Comparison of ENCODE assay signal across 21 cellular contexts in the genomic region with DNA sequence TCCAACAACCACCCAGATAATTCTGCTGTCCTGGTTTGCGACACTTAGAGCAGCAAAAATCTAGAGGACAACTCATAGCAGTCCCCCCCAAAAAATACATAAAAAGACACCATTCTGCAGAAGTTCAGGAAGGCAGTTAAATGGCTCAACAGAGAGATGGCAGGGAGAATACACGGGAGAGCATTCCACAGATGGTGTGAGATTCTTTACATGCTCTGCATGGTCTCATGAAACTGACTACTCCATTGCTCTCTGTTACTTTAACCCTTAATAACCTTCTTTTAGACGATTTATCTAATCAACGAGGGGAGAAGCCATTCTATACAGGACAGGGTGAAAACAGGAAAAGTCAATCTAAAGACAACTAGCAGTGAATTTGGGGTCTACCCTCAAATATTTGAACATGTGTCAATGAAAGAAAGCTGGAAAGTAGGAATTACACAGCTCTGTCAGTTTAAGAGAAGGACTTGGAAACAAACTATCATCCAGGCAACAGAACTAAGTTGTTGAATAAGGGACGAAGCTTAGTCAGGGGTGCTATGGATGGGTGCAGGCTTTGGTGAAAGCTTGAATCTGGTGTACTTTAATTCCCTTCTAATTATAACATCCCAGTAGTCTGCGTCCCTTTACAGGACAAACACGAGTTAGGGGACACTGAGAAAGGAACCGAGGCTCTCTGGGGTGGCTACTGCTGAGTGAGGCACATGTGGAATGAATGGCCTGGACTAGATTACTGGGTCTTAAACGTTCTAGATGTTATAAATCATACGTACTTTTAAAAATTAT. TPM values are rescaled to one million over a fixed set of nuclear protein-coding genes. Genes with fewer than 3 reads are reported as not detected.
A peak's percentile ranks its signal among the peaks of the same experiment; 100 is the strongest.
DNase-seq lines count a peak whose midpoint lies in the region; ATAC-seq, FAIRE-seq and TF ChIP-seq lines count a peak whose summit lies in the region.
"Had no signal": no experiment of that assay in that cellular context is flagged by ENCODE, and none has a peak within 500 bp of the region (broad histone marks: within the 10 kb centered on the region; RNA-seq: fewer than 3 reads in every experiment).

No MANE protein-coding gene starts in this region.

- H3K4me3 Mint-ChIP-seq in mesothelial cell of epicardium = peak overlapping the region; percentile 38
- H3K4me3 Mint-ChIP-seq: activated naive CD8-positive, alpha-beta T cell; activated T-cell treated with anti-CD3 and anti-CD28 coated beads, Interleukin-2, amount 50 U/mL, for 72 hours had no signal

- no peak for TF ChIP-seq EP300 in A549 (IDR thresholded peaks at IDR 0.05)

- H3K4me3 ChIP-seq in A549 = no peak overlapping the region
- H3K4me3 ChIP-seq: BLaER1, HAP-1 had no signal

- 0 out of 6 replicates have a peak overlapping the region, but pooled peaks of 1 of the 2 experiments have one; percentile 19 for H3K27ac ChIP-seq in A549
- H3K27ac ChIP-seq in RWPE1 = peak overlapping the region; percentile 64
- H3K27ac ChIP-seq in foreskin keratinocyte = peak overlapping the region; percentile 6
- H3K27ac ChIP-seq: BLaER1 had no signal

- H3K36me3 Mint-ChIP-seq in mesothelial cell of epicardium = peaks cover 10% of the 10 kb centered on the region
- H3K36me3 Mint-ChIP-seq: activated naive CD8-positive, alpha-beta T cell had no signal

- TF ChIP-seq CTCF in A549 (IDR thresholded peaks at IDR 0.05) (no peak), RWPE1 (conservative IDR thresholded peaks at IDR 0.05; ENCODE audit: low read depth) (no peak), foreskin keratinocyte (conservative IDR thresholded peaks at IDR 0.05) (no peak), mesothelial cell of epicardium (IDR thresholded peaks at IDR 0.05; ENCODE audit: unreplicated experiment) (no peak)

- H3K27me3 ChIP-seq in foreskin keratinocyte = no peaks in the 10 kb centered on the region

- no peak for TF ChIP-seq RAD21 in A549 (conservative IDR thresholded peaks at IDR 0.05 in 1 of 2, IDR thresholded peaks at IDR 0.05 in 1 of 2)

- WGBS in A549 (ENCODE audit: missing lambda C conversion rate) = 57% methylated on average over 10 of the region's 10 CpGs

- CTCF ChIA-PET in A549 (lab: Yijun Ruan, JAX) = no interaction called here
- CTCF ChIA-PET in RWPE1 (lab: Yijun Ruan, JAX) = interaction anchor here (0.6 kb wide), 1 partner anchor 553 kb away, joined by 4 read pairs; no protein-coding TSS in a partner anchor

- H3K27ac Mint-ChIP-seq in mesothelial cell of epicardium = peak overlapping the region; percentile 90
- H3K27ac Mint-ChIP-seq: activated naive CD8-positive, alpha-beta T cell; activated T-cell treated with anti-CD3 and anti-CD28 coated beads, Interleukin-2, amount 50 U/mL, for 72 hours had no signal

- peaks cover 39% of the 10 kb centered on the region for H3K4me1 ChIP-seq in A549
- H3K4me1 ChIP-seq in foreskin keratinocyte = peaks cover 49% of the 10 kb centered on the region

- ATAC-seq in A549 = no peak
- ATAC-seq in foreskin keratinocyte = no peak
- no peak for ATAC-seq in HG03108 (IDR thresholded peaks at IDR 0.05; ENCODE audit: unreplicated experiment)
- ATAC-seq in HG03460 (IDR thresholded peaks at IDR 0.05; ENCODE audit: unreplicated experiment) = no peak
- no peak for ATAC-seq in HG03571 (IDR thresholded peaks at IDR 0.05; ENCODE audit: unreplicated experiment)
- ATAC-seq: activated T-cell treated with anti-CD3 and anti-CD28 coated beads, Interleukin-2, amount 50 U/mL, for 72 hours had no signal

- no peak for DNase-seq in A549 (ENCODE audit: low read depth in 1 of 2, low spot score in 1 of 2)
- DNase-seq in RWPE1 (ENCODE audit: low spot score) = no peak
- no peak for DNase-seq in foreskin keratinocyte
- no peak for DNase-seq in mesothelial cell of epicardium (ENCODE audit: low spot score in 2 of 2, unreplicated experiment in 2 of 2)
- DNase-seq in iPS-NIHi11 (ENCODE audit: low spot score) = no peak
- DNase-seq: activated T-cell treated with anti-CD3 and anti-CD28 coated beads, Interleukin-2, amount 50 U/mL, for 72 hours; cortex of kidney; NCI-H1105; NCI-H524 treated with DMSO at 0.1 percent for 48 hours; RPMI8226; SW 1271 had no signal

- peaks cover 10% of the 10 kb centered on the region for H3K9me3 Mint-ChIP-seq in mesothelial cell of epicardium

- peaks cover 45% of the 10 kb centered on the region for H3K4me1 Mint-ChIP-seq in mesothelial cell of epicardium

- no peak for TF ChIP-seq POLR2A in A549 (IDR thresholded peaks at IDR 0.05; ENCODE audit: low read length)

- FAIRE-seq in A549 (lab: Jason Lieb, UNC) = no peak
- FAIRE-seq: endothelial cell of umbilical vein, frontal cortex, TTC549, urothelium cell line had no signal

- peaks cover 3% of the 10 kb centered on the region; the same call in 1 of the 3 replicates for H3K9me3 ChIP-seq in A549
- H3K9me3 ChIP-seq: HAP-1 had no signal

- no peaks in the 10 kb centered on the region for H3K27me3 Mint-ChIP-seq in mesothelial cell of epicardium (ENCODE audit: low read depth)

- peak overlapping the region; percentile 23; the same call in 1 of the 3 replicates for H3K4me2 ChIP-seq in A549
- H3K4me2 ChIP-seq: BLaER1 had no signal

- POLR2A ChIA-PET in A549 (lab: Yijun Ruan, JAX) = no interaction called here
- POLR2A ChIA-PET in RWPE1 (lab: Yijun Ruan, JAX; ENCODE audit: low non-redundant PET) = no interaction called here

TF ChIP-seq in A549, 52 proteins besides CTCF, POLR2A, EP300 and RAD21:
- TF ChIP-seq ZC3H11A (IDR thresholded peaks at IDR 0.05) (no peak), CHD4 (IDR thresholded peaks at IDR 0.05; ENCODE audit: borderline replicate concordance) (no peak)
TF ChIP-seq in A549: peak in this region for 0.

RNA-seq across cellular contexts. Expression of gene PERP, which starts 5.1 kb away (rescaled TPM):
- polyA plus RNA-seq in A549 (2011; rRNA removed) = 48.3 and 52.5 TPM in 2 replicates
- polyA plus RNA-seq in A549 (2012; cell fraction: cytosol; rRNA removed) = 15.0 and 21.9 TPM in 2 replicates
- 13.0 and 16.8 TPM in 2 replicates for polyA plus RNA-seq in A549 (2012; cell fraction: nucleus; rRNA removed)
- polyA plus RNA-seq in A549 (2017; fragmentation: RNase III; extraction: RNeasy Plus Mini Kit Qiagen cat#74134 plus additional on column Dnase treatment) = 53.2 to 67.2 TPM (median 66.8 TPM) in 3 replicates
- polyA minus RNA-seq in A549 (2011; rRNA and poly(A)+ RNA removed) = 30.5 and 35.7 TPM in 2 replicates
- 293 and 297 TPM in 2 replicates for total RNA-seq in foreskin keratinocyte
- polyA plus RNA-seq in foreskin keratinocyte = 213 and 260 TPM in 2 replicates
- 54.4 to 57.6 TPM (median 55.6 TPM) in 3 replicates for total RNA-seq in mesothelial cell of epicardium

RNA-seq across cellular contexts. Expression of gene ARFGEF3, which starts 59.6 kb away (rescaled TPM):
- polyA plus RNA-seq in A549 (2011; rRNA removed) (0.83 and 1.4 TPM in 2 replicates), A549 (2017; fragmentation: RNase III; extraction: RNeasy Plus Mini Kit Qiagen cat#74134 plus additional on column Dnase treatment) (0.15 to 0.25 TPM (median 0.18 TPM) in 3 replicates), foreskin keratinocyte (0.01 TPM in 2 replicates)
- 0.13 and 0.16 TPM in 2 replicates for polyA plus RNA-seq in A549 (2012; cell fraction: cytosol; rRNA removed)
- polyA plus RNA-seq in A549 (2012; cell fraction: nucleus; rRNA removed) = 0.12 and 0.16 TPM in 2 replicates
- polyA minus RNA-seq in A549 (2011; rRNA and poly(A)+ RNA removed) = 2.2 and 2.6 TPM in 2 replicates
- total RNA-seq in foreskin keratinocyte (0.04 and 0.10 TPM in 2 replicates), mesothelial cell of epicardium (6.1 to 6.3 TPM (median 6.1 TPM) in 3 replicates)
